ENCODE assay signal across 30 cellular contexts in the genomic region with DNA sequence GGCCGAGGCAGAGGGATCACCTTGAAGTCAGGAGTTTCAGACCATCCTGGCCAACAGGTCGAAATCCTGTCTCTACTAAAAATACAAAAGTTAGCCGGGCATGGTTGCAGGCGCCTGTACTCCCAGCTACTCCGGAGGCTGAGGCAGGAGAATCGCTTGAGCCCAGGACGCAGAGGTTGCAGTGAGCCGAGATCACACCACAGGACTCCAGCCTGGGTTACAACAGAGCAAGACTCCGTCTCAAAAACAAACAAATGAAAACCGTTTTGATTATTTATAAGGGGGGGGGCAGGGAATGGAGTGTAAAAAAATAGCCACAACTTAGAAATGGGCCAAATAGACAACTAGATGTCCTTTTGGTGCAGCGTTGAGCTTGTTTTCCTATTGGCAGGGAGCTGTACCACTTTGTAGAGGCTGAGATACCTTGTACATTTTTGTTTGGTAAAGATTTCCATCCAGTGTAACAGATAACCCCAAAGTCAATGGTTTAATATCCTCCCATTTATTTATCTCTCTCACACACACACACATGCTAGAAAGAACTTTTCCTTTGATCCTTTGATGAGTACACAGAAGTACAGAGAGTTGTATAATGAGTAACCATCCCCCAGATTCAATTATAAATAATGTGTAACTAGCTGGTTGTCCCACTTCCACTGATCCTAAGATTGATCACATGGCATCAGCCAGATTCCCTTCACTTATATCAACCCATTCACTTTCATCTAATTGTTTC.
"Had no signal": no experiment of that assay in that cellular context is flagged by ENCODE, and none has a peak within 500 bp of the region (broad histone marks: within the 10 kb centered on the region; RNA-seq: fewer than 3 reads in every experiment).

No MANE protein-coding gene starts in this region.

- H3K27me3 Mint-ChIP-seq: activated B cell treated with CpG ODN at 0.5 μM for 24 hours; activated CD4-positive, alpha-beta memory T cell treated with anti-CD3 and anti-CD28 coated beads, Interleukin-2, amount 10 ng/mL, durations not matched to agents 7 days and 5 days; activated CD4-positive, alpha-beta T cell treated with anti-CD3 and anti-CD28 coated beads, Interleukin-2, amount 10 ng/mL, durations not matched to agents 7 days and 5 days; activated naive CD8-positive, alpha-beta T cell treated with anti-CD3 and anti-CD28 coated beads for 36 hours; activated T-helper 17 cell treated with anti-CD3 and anti-CD28 coated beads, Interleukin-2, amount 50 U/mL, for 72 hours had no signal

- H3K27ac Mint-ChIP-seq: activated B cell treated with CpG ODN at 0.5 μM for 24 hours; activated CD4-positive, alpha-beta memory T cell treated with anti-CD3 and anti-CD28 coated beads, Interleukin-2, amount 10 ng/mL, durations not matched to agents 7 days and 5 days; activated CD4-positive, alpha-beta T cell treated with anti-CD3 and anti-CD28 coated beads, Interleukin-2, amount 10 ng/mL, durations not matched to agents 7 days and 5 days; activated naive CD4-positive, alpha-beta T cell treated with anti-CD3 and anti-CD28 coated beads for 36 hours; activated naive CD8-positive, alpha-beta T cell treated with anti-CD3 and anti-CD28 coated beads for 36 hours; activated T-helper 17 cell treated with anti-CD3 and anti-CD28 coated beads, Interleukin-2, amount 50 U/mL, for 72 hours; T-helper 1 cell treated with Interleukin-12 subunit alpha and Interleukin-12 subunit beta and Interleukin-4 antibody, amounts not matched to agents 30 μg/mL and 1 μg/mL, for 36 hours had no signal

- ATAC-seq: activated T-helper 17 cell treated with anti-CD3 and anti-CD28 coated beads, Interleukin-2, amount 50 U/mL, for 72 hours; K562 had no signal

- H3K9me3 Mint-ChIP-seq: activated B cell treated with CpG ODN at 0.5 μM for 24 hours; activated CD4-positive, alpha-beta memory T cell treated with anti-CD3 and anti-CD28 coated beads, Interleukin-2, amount 10 ng/mL, durations not matched to agents 7 days and 5 days; activated CD4-positive, alpha-beta T cell treated with anti-CD3 and anti-CD28 coated beads, Interleukin-2, amount 10 ng/mL, durations not matched to agents 7 days and 5 days; activated naive CD4-positive, alpha-beta T cell treated with anti-CD3 and anti-CD28 coated beads for 36 hours; activated naive CD8-positive, alpha-beta T cell treated with anti-CD3 and anti-CD28 coated beads for 36 hours; activated T-helper 17 cell treated with anti-CD3 and anti-CD28 coated beads, Interleukin-2, amount 50 U/mL, for 72 hours; T-helper 1 cell treated with Interleukin-12 subunit alpha and Interleukin-12 subunit beta and Interleukin-4 antibody, amounts not matched to agents 30 μg/mL and 1 μg/mL, for 36 hours had no signal

- H3K4me1 Mint-ChIP-seq: activated B cell treated with CpG ODN at 0.5 μM for 24 hours; activated CD4-positive, alpha-beta memory T cell treated with anti-CD3 and anti-CD28 coated beads, Interleukin-2, amount 10 ng/mL, durations not matched to agents 7 days and 5 days; activated CD4-positive, alpha-beta T cell treated with anti-CD3 and anti-CD28 coated beads, Interleukin-2, amount 10 ng/mL, durations not matched to agents 7 days and 5 days; activated naive CD8-positive, alpha-beta T cell treated with anti-CD3 and anti-CD28 coated beads for 36 hours; activated T-helper 17 cell treated with anti-CD3 and anti-CD28 coated beads, Interleukin-2, amount 50 U/mL, for 72 hours had no signal

- H3K4me3 Mint-ChIP-seq: activated B cell treated with CpG ODN at 0.5 μM for 24 hours; activated CD4-positive, alpha-beta memory T cell treated with anti-CD3 and anti-CD28 coated beads, Interleukin-2, amount 10 ng/mL, durations not matched to agents 7 days and 5 days; activated CD4-positive, alpha-beta T cell treated with anti-CD3 and anti-CD28 coated beads, Interleukin-2, amount 10 ng/mL, durations not matched to agents 7 days and 5 days; activated naive CD4-positive, alpha-beta T cell treated with anti-CD3 and anti-CD28 coated beads for 36 hours; activated naive CD8-positive, alpha-beta T cell treated with anti-CD3 and anti-CD28 coated beads for 36 hours; activated T-helper 17 cell treated with anti-CD3 and anti-CD28 coated beads, Interleukin-2, amount 50 U/mL, for 72 hours; T-helper 1 cell treated with Interleukin-12 subunit alpha and Interleukin-12 subunit beta and Interleukin-4 antibody, amounts not matched to agents 30 μg/mL and 1 μg/mL, for 36 hours had no signal

- DNase-seq: activated B cell treated with CpG ODN at 0.5 μM for 24 hours; activated CD4-positive, alpha-beta memory T cell treated with anti-CD3 and anti-CD28 coated beads, Interleukin-2, amount 10 ng/mL, durations not matched to agents 7 days and 5 days; activated CD4-positive, alpha-beta T cell treated with anti-CD3 and anti-CD28 coated beads for 1 hour; activated CD4-positive, alpha-beta T cell treated with anti-CD3 and anti-CD28 coated beads, Interleukin-2, amount 10 ng/mL, durations not matched to agents 7 days and 5 days; activated gamma-delta T cell; activated naive CD4-positive, alpha-beta T cell treated with anti-CD3 and anti-CD28 coated beads for 36 hours; activated naive CD8-positive, alpha-beta T cell treated with anti-CD3 and anti-CD28 coated beads for 36 hours; activated T-cell treated with anti-CD3 and anti-CD28 coated beads for 4 hours; activated T-cell treated with anti-CD3 and anti-CD28 coated beads, Interleukin-2, amount 50 U/mL, for 48 hours; anterior cingulate cortex; caudate nucleus; Karpas-422; MM.1S; NCI-H1105; NCI-H1436; NCI-H1694 treated with DMSO at 0.1 percent for 48 hours; NCI-H2029 treated with DMSO at 0.1 percent for 48 hours; NCI-H510A treated with DMSO at 0.1 percent for 48 hours; NCI-H69; NK-92 treated with Interleukin-12 subunit alpha and Interleukin-12 subunit beta, amount 100 ng/mL, for 24 hours; OCI-M1; Peyer's patch; Right ventricle myocardium superior; SJCRH30; SK-N-SH; SW 1271; T-helper 9 cell had no signal
